ENCODE assay signal across 8 cellular contexts in the genomic region with DNA sequence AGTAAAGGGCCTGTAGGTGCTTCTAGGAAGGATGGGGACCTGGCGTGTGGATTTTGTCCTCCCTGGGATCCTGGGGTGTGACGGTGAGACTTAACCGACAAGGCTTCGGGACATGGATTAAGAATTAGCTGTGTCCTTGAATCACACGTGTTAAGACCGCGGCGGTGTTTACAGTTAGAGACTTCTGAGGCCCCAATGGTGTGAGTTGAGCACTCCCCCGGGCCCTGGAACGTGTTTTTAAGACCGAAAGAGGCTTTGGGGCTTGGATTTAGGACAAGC. TPM values are rescaled to one million over a fixed set of nuclear protein-coding genes. Genes with fewer than 3 reads are reported as not detected.
DNase-seq lines count a peak whose midpoint lies in the region; ATAC-seq and TF ChIP-seq lines count a peak whose summit lies in the region.

No MANE protein-coding gene starts in this region.

- no peak for ATAC-seq in natural killer cell treated with Interleukin-12 subunit alpha and Interleukin-12 subunit beta and Interleukin-15 and Interleukin-18, amount 100 ng/mL, for 72 hours
- ATAC-seq in HG03432 (IDR thresholded peaks at IDR 0.05; ENCODE audit: unreplicated experiment) = no peak

- peak overlapping the region; percentile 97 for H3K4me3 Mint-ChIP-seq in natural killer cell treated with Interleukin-12 subunit alpha and Interleukin-12 subunit beta and Interleukin-15 and Interleukin-18, amount 100 ng/mL, for 72 hours

- H3K27me3 ChIP-seq in BLaER1 treated with 17β-estradiol and CSF1 and Interleukin-3, amounts not matched to agents 10 nM and 100 nM = no peaks in the 10 kb centered on the region
- H3K27me3 ChIP-seq in duodenal mucosa (ENCODE audit: control insufficient read depth in 1 of 2, insufficient read depth in 2 of 2, low read length in 2 of 2) = no peaks in the 10 kb centered on the region

- no peak for TF ChIP-seq CTCF in LNCaP clone FGC (IDR thresholded peaks at IDR 0.05; ENCODE audit: control insufficient read depth, extremely low read depth, insufficient read depth)

- H3K27ac Mint-ChIP-seq in natural killer cell treated with Interleukin-12 subunit alpha and Interleukin-12 subunit beta and Interleukin-15 and Interleukin-18, amount 100 ng/mL, for 72 hours = peak overlapping the region; percentile 38 to 73

- H3K4me1 Mint-ChIP-seq in natural killer cell treated with Interleukin-12 subunit alpha and Interleukin-12 subunit beta and Interleukin-15 and Interleukin-18, amount 100 ng/mL, for 72 hours (ENCODE audit: low read depth in 2 of 2) = peaks cover 20 to 27% of the 10 kb centered on the region in 2 donors

- DNase-seq in LNCaP clone FGC (ENCODE audit: low read depth) (no peak), NCI-H1092 (lab: John Stamatoyannopoulos, UW) (no peak), hepatic stellate cell (ENCODE audit: low spot score) (no peak), kidney glomerular epithelial cell (lab: John Stamatoyannopoulos, UW) (no peak)
- no peak for DNase-seq in natural killer cell treated with Interleukin-12 subunit alpha and Interleukin-12 subunit beta and Interleukin-15 and Interleukin-18, amount 100 ng/mL, for 72 hours (ENCODE audit: low spot score)

- H3K36me3 Mint-ChIP-seq in natural killer cell treated with Interleukin-12 subunit alpha and Interleukin-12 subunit beta and Interleukin-15 and Interleukin-18, amount 100 ng/mL, for 72 hours = no peaks in the 10 kb centered on the region

- H3K27me3 Mint-ChIP-seq in natural killer cell treated with Interleukin-12 subunit alpha and Interleukin-12 subunit beta and Interleukin-15 and Interleukin-18, amount 100 ng/mL, for 72 hours = no peaks in the 10 kb centered on the region

- H4K20me1 ChIP-seq in BLaER1 treated with 17β-estradiol and CSF1 and Interleukin-3, amounts not matched to agents 10 nM and 100 nM = peaks cover 0 to 9% (median 0%) of the 10 kb centered on the region in 11 experiments; a peak in 5 of 22 replicates

- H3K27ac ChIP-seq in BLaER1 treated with 17β-estradiol and CSF1 and Interleukin-3, amounts not matched to agents 10 nM and 100 nM = peak overlapping the region; percentile 53 to 86 (median 78); a peak in 21 of 22 replicates
- peak overlapping the region; percentile 56 for H3K27ac ChIP-seq in duodenal mucosa (ENCODE audit: low read depth, low read length)

- peaks cover 49 to 74% (median 66%) of the 10 kb centered on the region in 10 experiments for H3K4me1 ChIP-seq in BLaER1 treated with 17β-estradiol and CSF1 and Interleukin-3, amounts not matched to agents 10 nM and 100 nM
- H3K4me1 ChIP-seq in duodenal mucosa (ENCODE audit: control insufficient read depth in 1 of 2, insufficient read depth in 2 of 2, low read length in 2 of 2) = peaks cover 17 to 21% of the 10 kb centered on the region in 2 donors

- H3K36me3 ChIP-seq in BLaER1 treated with 17β-estradiol and CSF1 and Interleukin-3, amounts not matched to agents 10 nM and 100 nM = no peaks in the 10 kb centered on the region
- H3K36me3 ChIP-seq in duodenal mucosa (ENCODE audit: control insufficient read depth in 1 of 2, insufficient read depth in 2 of 2, low read length in 2 of 2) = no peaks in the 10 kb centered on the region

- peak overlapping the region; percentile 66 to 92 (median 78) for H3K4me3 ChIP-seq in BLaER1 treated with 17β-estradiol and CSF1 and Interleukin-3, amounts not matched to agents 10 nM and 100 nM
- H3K4me3 ChIP-seq in LNCaP clone FGC (ENCODE audit: low read depth, low read length) (peak overlapping the region; percentile 71), duodenal mucosa (ENCODE audit: low read depth in 1 of 2, low read length in 2 of 2) (peak overlapping the region; percentile 54 to 73)

- peak overlapping the region; percentile 66 to 88 (median 83) for H3K9ac ChIP-seq in BLaER1 treated with 17β-estradiol and CSF1 and Interleukin-3, amounts not matched to agents 10 nM and 100 nM
- H3K9ac ChIP-seq in duodenal mucosa (ENCODE audit: low read depth in 1 of 2, low read length in 2 of 2) = peak overlapping the region; percentile 39 to 49

- no peaks in the 10 kb centered on the region for H3K9me3 Mint-ChIP-seq in natural killer cell treated with Interleukin-12 subunit alpha and Interleukin-12 subunit beta and Interleukin-15 and Interleukin-18, amount 100 ng/mL, for 72 hours

- H3K9me3 ChIP-seq in BLaER1 treated with 17β-estradiol and CSF1 and Interleukin-3, amounts not matched to agents 10 nM and 100 nM (replicated peaks in 1 of 11) = no peaks in the 10 kb centered on the region
- H3K9me3 ChIP-seq in duodenal mucosa (ENCODE audit: control insufficient read depth in 1 of 2, low read length in 2 of 2) = no peaks in the 10 kb centered on the region

- peak overlapping the region; percentile 75 to 98 (median 92) for H3K4me2 ChIP-seq in BLaER1 treated with 17β-estradiol and CSF1 and Interleukin-3, amounts not matched to agents 10 nM and 100 nM

RNA-seq across cellular contexts. Expression of a gene that starts 1.3 kb away (rescaled TPM):
- total RNA-seq in natural killer cell treated with Interleukin-12 subunit alpha and Interleukin-12 subunit beta and Interleukin-15 and Interleukin-18, amount 100 ng/mL, for 72 hours = 1 to 10 TPM; 2.2 to 6.0 TPM

RNA-seq across cellular contexts. Expression of a gene that starts 8.3 kb away (rescaled TPM):
- not detected for total RNA-seq in natural killer cell treated with Interleukin-12 subunit alpha and Interleukin-12 subunit beta and Interleukin-15 and Interleukin-18, amount 100 ng/mL, for 72 hours

RNA-seq across cellular contexts. Expression of a gene that starts 20.6 kb away (rescaled TPM):
- not detected for total RNA-seq in natural killer cell treated with Interleukin-12 subunit alpha and Interleukin-12 subunit beta and Interleukin-15 and Interleukin-18, amount 100 ng/mL, for 72 hours

RNA-seq across cellular contexts. Expression of a gene that starts 42.4 kb away (rescaled TPM):
- 10 to 100 TPM; 42.8 to 64.6 TPM for total RNA-seq in natural killer cell treated with Interleukin-12 subunit alpha and Interleukin-12 subunit beta and Interleukin-15 and Interleukin-18, amount 100 ng/mL, for 72 hours

RNA-seq across cellular contexts. Expression of a gene that starts 49.2 kb away (rescaled TPM):
- total RNA-seq in natural killer cell treated with Interleukin-12 subunit alpha and Interleukin-12 subunit beta and Interleukin-15 and Interleukin-18, amount 100 ng/mL, for 72 hours = 10 to 100 TPM; 37.0 to 45.9 TPM
